Comparison of ENCODE assay signal across 16 cellular contexts in the genomic region with DNA sequence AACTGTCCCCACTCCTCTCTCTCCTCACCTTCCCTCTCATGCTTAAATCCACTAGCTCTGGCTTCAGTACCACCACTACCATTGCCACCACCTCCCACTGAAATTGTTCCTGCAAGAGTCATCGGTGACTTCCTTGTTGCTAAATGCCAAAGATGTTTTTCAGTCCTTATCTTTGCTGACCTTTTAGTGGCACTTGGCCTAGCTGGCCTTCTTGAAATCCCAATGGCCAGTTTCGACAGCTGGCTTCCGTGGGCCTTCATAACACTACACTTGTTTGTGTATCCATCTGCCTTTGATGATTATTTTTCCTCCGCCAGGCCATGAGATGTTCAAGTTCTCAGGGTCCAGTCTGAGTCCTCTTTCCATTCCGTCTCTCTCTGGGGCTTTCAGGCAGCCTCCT.
DNase-seq lines count a peak whose midpoint lies in the region; ATAC-seq and TF ChIP-seq lines count a peak whose summit lies in the region.
"Had no signal": no experiment of that assay in that cellular context is flagged by ENCODE, and none has a peak within 500 bp of the region (broad histone marks: within the 10 kb centered on the region; RNA-seq: fewer than 3 reads in every experiment).

No MANE protein-coding gene starts in this region.

- H3K36me3 Mint-ChIP-seq in MCF 10A (ENCODE audit: insufficient read depth, unreplicated experiment) (no peaks in the 10 kb centered on the region), type B pancreatic cell (no peaks in the 10 kb centered on the region)

- H3K27me3 ChIP-seq in mammary epithelial cell (ENCODE audit: insufficient read depth, low read length), result no peaks in the 10 kb centered on the region
- H3K27me3 ChIP-seq: pancreas, SJCRH30 had no signal

- peaks cover 6% of the 10 kb centered on the region for H3K4me1 Mint-ChIP-seq in MCF 10A (ENCODE audit: insufficient read depth, unreplicated experiment)
- H3K4me1 Mint-ChIP-seq in type B pancreatic cell (ENCODE audit: unreplicated experiment), result peaks cover 5% of the 10 kb centered on the region

- H3K4me2 ChIP-seq in mammary epithelial cell (ENCODE audit: insufficient read depth, low read depth, low read length), result no peak overlapping the region

- H2AFZ ChIP-seq in mammary epithelial cell (ENCODE audit: low read depth, low read length), result no peak overlapping the region

- BruUV-seq in mammary epithelial cell (replicated peaks; lab: Mats Ljungman, UMichigan) (no TSS peak), MCF 10A (replicated peaks; lab: Mats Ljungman, UMichigan) (no TSS peak)

- peak; percentile 11 for DNase-seq in mammary epithelial cell
- DNase-seq in MCF 10A (ENCODE audit: unreplicated experiment), result no peak
- DNase-seq in SW 1271 (lab: John Stamatoyannopoulos, UW), result peak; percentile 10 to 71
- DNase-seq in glomerular endothelial cell (ENCODE audit: extremely low read depth, low read depth, low spot score), result peak; percentile 14
- peak; percentile 10 for DNase-seq in type B pancreatic cell (ENCODE audit: extremely low spot score, unreplicated experiment)
- DNase-seq in nucleus accumbens (lab: John Stamatoyannopoulos, UW), result no peak
- no peak for DNase-seq in DMS53 treated with DMSO at 0.1 percent for 48 hours (lab: John Stamatoyannopoulos, UW; ENCODE audit: unreplicated experiment)
- DNase-seq: activated CD8-positive, alpha-beta memory T cell treated with anti-CD3 and anti-CD28 coated beads for 24 hours; activated naive CD4-positive, alpha-beta T cell treated with anti-CD3 and anti-CD28 coated beads for 36 hours; cerebellar nuclear complex; NCI-H187 treated with DMSO at 0.1 percent for 48 hours; SJCRH30 had no signal

- H3K9me3 Mint-ChIP-seq in MCF 10A (ENCODE audit: unreplicated experiment), result no peaks in the 10 kb centered on the region
- H3K9me3 Mint-ChIP-seq in type B pancreatic cell, result peaks cover 5% of the 10 kb centered on the region
- H3K9me3 Mint-ChIP-seq: activated naive CD4-positive, alpha-beta T cell treated with anti-CD3 and anti-CD28 coated beads for 36 hours had no signal

- no peak for ATAC-seq in GM18520 (IDR thresholded peaks at IDR 0.05; ENCODE audit: unreplicated experiment)

- no peak overlapping the region for H3K27ac ChIP-seq in mammary epithelial cell (ENCODE audit: insufficient read depth, low read depth, low read length)
- H3K27ac ChIP-seq: epithelial cell of prostate, pancreas, SJCRH30, thoracic aorta had no signal

- no peaks in the 10 kb centered on the region for H3K9me3 ChIP-seq in mammary epithelial cell (replicated peaks; ENCODE audit: insufficient read depth, low read length)
- H3K9me3 ChIP-seq: pancreas, SJCRH30, thoracic aorta had no signal

- in situ Hi-C loops in mammary epithelial cell (cut with MboI; ENCODE audit: low sequenced_read_pairs in 2 of 2), result no loop called here

- CTCF ChIA-PET in mammary epithelial cell (lab: Charles Lee; ENCODE audit: low non-redundant PET), result no interaction called here
- CTCF ChIA-PET in MCF 10A (lab: Yijun Ruan, JAX), result no interaction called here

- H3K27me3 Mint-ChIP-seq in MCF 10A (ENCODE audit: insufficient read depth, unreplicated experiment) (no peaks in the 10 kb centered on the region), type B pancreatic cell (peaks cover 4% of the 10 kb centered on the region)

- no peak for TF ChIP-seq CTCF in mammary epithelial cell (conservative IDR thresholded peaks at IDR 0.05 in 1 of 2, IDR thresholded peaks at IDR 0.05 in 1 of 2; ENCODE audit: extremely low read depth in 1 of 2, insufficient read depth in 1 of 2, low read depth in 1 of 2, low read length in 2 of 2)
- no peak for TF ChIP-seq CTCF in MCF 10A (IDR thresholded peaks at IDR 0.05; ENCODE audit: unreplicated experiment)
- TF ChIP-seq CTCF in type B pancreatic cell (conservative IDR thresholded peaks at IDR 0.05), result no peak

- H3K4me3 ChIP-seq in mammary epithelial cell (replicated peaks in 1 of 3; ENCODE audit: insufficient read depth in 1 of 3, low read depth in 2 of 3, low read length in 3 of 3), result no peak overlapping the region
- H3K4me3 ChIP-seq: pancreas, SJCRH30, thoracic aorta had no signal

- dilution Hi-C loops in mammary epithelial cell (cut with HindIII; ENCODE audit: low sequenced_read_pairs), result no loop called here

- H4K20me1 ChIP-seq in mammary epithelial cell (ENCODE audit: insufficient read depth, low read length), result no peaks in the 10 kb centered on the region

- H3K9ac ChIP-seq in mammary epithelial cell (ENCODE audit: insufficient read depth, low read length), result no peak overlapping the region

- POLR2A ChIA-PET in MCF 10A (lab: Yijun Ruan, JAX), result interaction anchor here (0.7 kb wide), 1 partner anchor 27 kb away, joined by 4 read pairs; no protein-coding TSS in a partner anchor

- H3K27ac Mint-ChIP-seq in MCF 10A (ENCODE audit: low read depth, unreplicated experiment) (no peak overlapping the region), type B pancreatic cell (no peak overlapping the region)
- H3K27ac Mint-ChIP-seq: activated naive CD4-positive, alpha-beta T cell treated with anti-CD3 and anti-CD28 coated beads for 36 hours had no signal

- peaks cover 5% of the 10 kb centered on the region for H3K4me1 ChIP-seq in mammary epithelial cell (ENCODE audit: insufficient read depth, low read length)

- H3K79me2 ChIP-seq in mammary epithelial cell (ENCODE audit: insufficient read depth, low read length), result no peaks in the 10 kb centered on the region

- no peak overlapping the region for H3K4me3 Mint-ChIP-seq in MCF 10A (ENCODE audit: unreplicated experiment)
- H3K4me3 Mint-ChIP-seq in type B pancreatic cell, result no peak overlapping the region
- H3K4me3 Mint-ChIP-seq: activated naive CD4-positive, alpha-beta T cell treated with anti-CD3 and anti-CD28 coated beads for 36 hours had no signal

- 53% methylated on average over 5 of the region's 5 CpGs for WGBS in mammary epithelial cell (ENCODE audit: low coverage, missing lambda C conversion rate)

- no peaks in the 10 kb centered on the region for H3K36me3 ChIP-seq in mammary epithelial cell (ENCODE audit: insufficient read depth, low read length)
- H3K36me3 ChIP-seq: pancreas, SJCRH30, thoracic aorta had no signal

- intact Hi-C loops in mammary epithelial cell (cut with micrococcal nuclease) (no loop called here), MCF 10A (cut with micrococcal nuclease) (no loop called here)

Comparison
In these comparisons a context has a peak if more than half of its experiments do, and no peak if none do; other contexts are left out.
1. DNase-seq: peak in mammary epithelial cell (single experiment), SW 1271 (2 of 2), glomerular endothelial cell (single experiment) and type B pancreatic cell (single experiment); none in MCF 10A (single experiment), nucleus accumbens (0 of 56) and DMS53 treated with DMSO at 0.1 percent for 48 hours (single experiment).